ENCODE assay signal across 24 cellular contexts in the genomic region with DNA sequence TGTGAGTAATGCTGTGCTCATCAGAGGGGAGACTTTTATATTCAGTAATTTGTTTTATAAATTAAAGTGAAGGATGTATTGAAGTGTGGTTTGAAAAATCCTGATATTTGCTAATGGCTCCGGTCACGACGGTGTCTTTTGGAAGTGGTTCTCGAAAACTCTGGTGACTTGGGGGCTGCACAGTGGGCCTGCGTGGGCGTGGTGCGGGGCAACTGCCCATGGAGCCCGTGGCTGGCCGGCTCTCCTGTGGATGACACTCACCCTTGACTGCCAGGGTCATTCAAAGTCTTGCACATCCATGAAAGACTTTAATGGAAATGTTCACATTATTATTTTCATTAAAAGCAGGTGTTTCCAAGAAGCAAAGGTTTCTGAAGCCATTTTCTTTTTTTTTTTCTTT. TPM values are rescaled to one million over a fixed set of nuclear protein-coding genes. Genes with fewer than 3 reads are reported as not detected.
A peak's percentile ranks its signal among the peaks of the same experiment; 100 is the strongest.
DNase-seq lines count a peak whose midpoint lies in the region; ATAC-seq and TF ChIP-seq lines count a peak whose summit lies in the region.
"Had no signal": no experiment of that assay in that cellular context is flagged by ENCODE, and none has a peak within 500 bp of the region (broad histone marks: within the 10 kb centered on the region; RNA-seq: fewer than 3 reads in every experiment).

No MANE protein-coding gene starts in this region.

- H3K27ac Mint-ChIP-seq in activated naive CD4-positive, alpha-beta T cell treated with anti-CD3 and anti-CD28 coated beads, Interleukin-2, amount 10 ng/mL, durations not matched to agents 7 days and 5 days: peak overlapping the region; percentile 24
- H3K27ac Mint-ChIP-seq in glutamatergic neuron (ENCODE audit: unreplicated experiment) (peak overlapping the region; percentile 50), neural crest cell (ENCODE audit: unreplicated experiment) (no peak overlapping the region)
- H3K27ac Mint-ChIP-seq: B cell had no signal

- no peak for ATAC-seq in HG03457 (IDR thresholded peaks at IDR 0.05; ENCODE audit: unreplicated experiment)
- ATAC-seq in GM21737 (IDR thresholded peaks at IDR 0.05; ENCODE audit: unreplicated experiment): no peak
- ATAC-seq: A549, GM12878 had no signal

- TF ChIP-seq CTCF in RWPE1 (conservative IDR thresholded peaks at IDR 0.05; ENCODE audit: low read depth) (no peak), glutamatergic neuron (IDR thresholded peaks at IDR 0.05; ENCODE audit: partially characterized antibody, unreplicated experiment) (no peak), neural crest cell (conservative IDR thresholded peaks at IDR 0.05) (no peak)

- H3K27me3 Mint-ChIP-seq in activated naive CD4-positive, alpha-beta T cell treated with anti-CD3 and anti-CD28 coated beads, Interleukin-2, amount 10 ng/mL, durations not matched to agents 7 days and 5 days: no peaks in the 10 kb centered on the region
- H3K27me3 Mint-ChIP-seq in glutamatergic neuron (ENCODE audit: unreplicated experiment) (peaks cover 24% of the 10 kb centered on the region), neural crest cell (ENCODE audit: low read depth) (no peaks in the 10 kb centered on the region)
- H3K27me3 Mint-ChIP-seq: B cell; CD4-positive, alpha-beta memory T cell; CD8-positive, alpha-beta memory T cell had no signal

- POLR2A ChIA-PET in RWPE1 (lab: Yijun Ruan, JAX; ENCODE audit: low non-redundant PET): no interaction called here

- peaks cover 3% of the 10 kb centered on the region for H3K36me3 Mint-ChIP-seq in activated naive CD4-positive, alpha-beta T cell treated with anti-CD3 and anti-CD28 coated beads, Interleukin-2, amount 10 ng/mL, durations not matched to agents 7 days and 5 days
- H3K36me3 Mint-ChIP-seq in glutamatergic neuron (ENCODE audit: unreplicated experiment): no peaks in the 10 kb centered on the region
- no peaks in the 10 kb centered on the region for H3K36me3 Mint-ChIP-seq in neural crest cell (ENCODE audit: low read depth)

- DNase-seq in activated naive CD4-positive, alpha-beta T cell treated with anti-CD3 and anti-CD28 coated beads, Interleukin-2, amount 10 ng/mL, durations not matched to agents 7 days and 5 days: no peak
- no peak for DNase-seq in activated naive CD4-positive, alpha-beta T cell treated with anti-CD3 and anti-CD28 coated beads, Interleukin-2, amount 50 U/mL, for 16 hours
- DNase-seq in RWPE1 (ENCODE audit: low spot score) (no peak), glutamatergic neuron (no peak), neural crest cell (ENCODE audit: low read depth, low spot score) (no peak), NCI-H748 (lab: John Stamatoyannopoulos, UW; ENCODE audit: unreplicated experiment) (no peak)
- DNase-seq: AML-193; CD4-positive, alpha-beta memory T cell; CD8-positive, alpha-beta memory T cell; COR-L47; DMS 273 treated with DMSO at 0.1 percent for 48 hours; DMS153; DMS53; DMS79; DND-41; EL; GDM1 had no signal

- H3K9me3 Mint-ChIP-seq in activated naive CD4-positive, alpha-beta T cell treated with anti-CD3 and anti-CD28 coated beads, Interleukin-2, amount 10 ng/mL, durations not matched to agents 7 days and 5 days: no peaks in the 10 kb centered on the region
- H3K9me3 Mint-ChIP-seq in glutamatergic neuron (ENCODE audit: unreplicated experiment) (peaks cover 16% of the 10 kb centered on the region), neural crest cell (no peaks in the 10 kb centered on the region)
- H3K9me3 Mint-ChIP-seq: CD8-positive, alpha-beta memory T cell had no signal

- H3K4me1 Mint-ChIP-seq in activated naive CD4-positive, alpha-beta T cell treated with anti-CD3 and anti-CD28 coated beads, Interleukin-2, amount 10 ng/mL, durations not matched to agents 7 days and 5 days: peaks cover 22% of the 10 kb centered on the region
- H3K4me1 Mint-ChIP-seq in glutamatergic neuron (ENCODE audit: low read depth, unreplicated experiment): peaks cover 22% of the 10 kb centered on the region
- peaks cover 20% of the 10 kb centered on the region for H3K4me1 Mint-ChIP-seq in neural crest cell

- CTCF ChIA-PET in activated naive CD4-positive, alpha-beta T cell treated with anti-CD3 and anti-CD28 coated beads, Interleukin-2, amount 10 ng/mL, durations not matched to agents 7 days and 5 days (lab: Charles Lee): interaction anchor here (1.0 kb wide), 1 partner anchor 12 kb away, joined by 4 read pairs; no protein-coding TSS in a partner anchor
- CTCF ChIA-PET in RWPE1 (lab: Yijun Ruan, JAX): no interaction called here

- H3K27ac ChIP-seq in RWPE1: peak overlapping the region; percentile 97
- H3K27ac ChIP-seq: 22Rv1, A549, C4-2B had no signal

- no peak overlapping the region for H3K4me3 Mint-ChIP-seq in activated naive CD4-positive, alpha-beta T cell treated with anti-CD3 and anti-CD28 coated beads, Interleukin-2, amount 10 ng/mL, durations not matched to agents 7 days and 5 days
- H3K4me3 Mint-ChIP-seq in glutamatergic neuron (ENCODE audit: unreplicated experiment): no peak overlapping the region
- peak overlapping the region; percentile 29 for H3K4me3 Mint-ChIP-seq in neural crest cell
- H3K4me3 Mint-ChIP-seq: B cell; CD4-positive, alpha-beta memory T cell; CD8-positive, alpha-beta memory T cell had no signal

RNA-seq across cellular contexts. Expression of gene FAAP20, which starts 7.7 kb away (rescaled TPM):
- total RNA-seq in glutamatergic neuron (ENCODE audit: unreplicated experiment) (111 TPM), neural crest cell (80.9 and 93.7 TPM in 2 replicates)

RNA-seq across cellular contexts. Expression of gene SKI, which starts 41.2 kb away (rescaled TPM):
- total RNA-seq in glutamatergic neuron (ENCODE audit: unreplicated experiment) (143 TPM), neural crest cell (58.9 and 62.0 TPM in 2 replicates)
